In the genomic region with DNA sequence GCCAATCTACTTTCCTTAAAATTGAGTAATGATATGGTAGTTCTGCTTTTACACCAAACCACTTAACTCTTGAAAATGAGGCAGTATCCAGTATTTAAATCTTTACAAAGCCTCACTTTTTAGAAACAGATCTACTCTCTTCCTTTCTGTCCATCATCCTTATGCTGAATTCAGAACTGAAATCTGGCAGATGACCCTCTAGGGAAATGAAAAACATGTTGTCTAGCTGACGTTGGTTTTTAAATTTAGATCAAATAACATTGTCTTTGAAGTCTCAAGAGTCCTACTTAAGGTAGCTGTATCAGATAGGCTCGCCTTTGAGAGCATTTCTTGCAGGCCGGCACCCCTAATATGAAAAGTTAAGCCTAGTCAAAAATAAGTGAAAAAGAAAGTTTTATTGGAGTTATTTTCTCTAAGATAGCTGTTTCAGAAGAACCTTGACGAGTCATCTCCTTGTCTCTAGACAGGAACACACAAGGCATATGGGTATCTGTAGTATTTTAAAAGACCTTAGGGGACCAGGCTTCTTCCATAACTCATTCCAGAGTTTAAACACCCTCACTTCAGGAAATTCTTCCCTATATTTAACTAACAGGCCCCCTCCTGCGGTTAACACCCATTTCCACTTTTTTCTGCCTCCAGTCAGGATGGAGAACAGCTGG, we compare ENCODE assay signal across 14 cellular contexts.
DNase-seq lines count a peak whose midpoint lies in the region; ATAC-seq and TF ChIP-seq lines count a peak whose summit lies in the region.
"Had no signal": no experiment of that assay in that cellular context is flagged by ENCODE, and none has a peak within 500 bp of the region (broad histone marks: within the 10 kb centered on the region; RNA-seq: fewer than 3 reads in every experiment).

No MANE protein-coding gene starts in this region.

- H3K27ac ChIP-seq in OCI-LY3 (ENCODE audit: low read length), result peak overlapping the region; percentile 22; the same call in 1 of the 2 replicates
- H3K27ac ChIP-seq in parathyroid adenoma, result peak overlapping the region; percentile 15
- H3K27ac ChIP-seq: brain microvascular endothelial cell had no signal

- no peaks in the 10 kb centered on the region for H3K9me3 ChIP-seq in OCI-LY3 (ENCODE audit: insufficient read depth, low read length)
- no peaks in the 10 kb centered on the region for H3K9me3 ChIP-seq in parathyroid adenoma (ENCODE audit: control insufficient read depth, low read length)

- ATAC-seq in HG02610 (IDR thresholded peaks at IDR 0.05; ENCODE audit: unreplicated experiment) (peak; percentile 53), HG03571 (IDR thresholded peaks at IDR 0.05; ENCODE audit: unreplicated experiment) (no peak), HG02885 (IDR thresholded peaks at IDR 0.05; ENCODE audit: poor library complexity, unreplicated experiment) (no peak)

- peaks cover 16% of the 10 kb centered on the region for H3K36me3 ChIP-seq in OCI-LY3 (replicated peaks; ENCODE audit: low read depth, low read length)
- no peaks in the 10 kb centered on the region for H3K36me3 ChIP-seq in parathyroid adenoma (ENCODE audit: control insufficient read depth, insufficient read depth, low read length)
- H3K36me3 ChIP-seq: brain microvascular endothelial cell had no signal

- H3K4me1 ChIP-seq in OCI-LY3 (ENCODE audit: low read length), result peaks cover 12% of the 10 kb centered on the region
- peaks cover 25% of the 10 kb centered on the region for H3K4me1 ChIP-seq in parathyroid adenoma

- H4K20me1 ChIP-seq in OCI-LY3 (ENCODE audit: insufficient read depth, low read length), result peaks cover 21% of the 10 kb centered on the region; the same call in 1 of the 2 replicates

- H3K4me2 ChIP-seq in OCI-LY3 (ENCODE audit: low read length) (peak overlapping the region; percentile 9; the same call in 1 of the 2 replicates), parathyroid adenoma (ENCODE audit: low read length) (no peak overlapping the region)

- H2AFZ ChIP-seq in OCI-LY3 (ENCODE audit: low read depth, low read length) (no peak overlapping the region), parathyroid adenoma (no peak overlapping the region)

- no peaks in the 10 kb centered on the region for H3K79me2 ChIP-seq in OCI-LY3 (ENCODE audit: low read length)
- H3K79me2 ChIP-seq in parathyroid adenoma, result no peaks in the 10 kb centered on the region

- H3K27me3 ChIP-seq in OCI-LY3 (ENCODE audit: low read depth, low read length), result no peaks in the 10 kb centered on the region
- no peaks in the 10 kb centered on the region for H3K27me3 ChIP-seq in parathyroid adenoma (ENCODE audit: control insufficient read depth, insufficient read depth, low read length)
- H3K27me3 ChIP-seq: brain microvascular endothelial cell had no signal

- DNase-seq in NCI-H2171 treated with DMSO at 0.1 percent for 48 hours (lab: John Stamatoyannopoulos, UW), result peak; percentile 27
- DNase-seq in NCI-H2171 (lab: John Stamatoyannopoulos, UW), result no peak
- no peak for DNase-seq in RKO (ENCODE audit: low spot score)
- DNase-seq: 8988T; activated naive CD4-positive, alpha-beta T cell treated with Interleukin-2 at 50 U/mL for 16 hours; brain microvascular endothelial cell; foreskin melanocyte; NCI-H1105; stimulated activated naive CD4-positive, alpha-beta T cell had no signal

- no peak overlapping the region for H3K9ac ChIP-seq in OCI-LY3 (ENCODE audit: low read length)
- H3K9ac ChIP-seq in parathyroid adenoma, result no peak overlapping the region

- no peak for TF ChIP-seq CTCF in OCI-LY3 (IDR thresholded peaks at IDR 0.05; ENCODE audit: low read depth, low read length)
- TF ChIP-seq CTCF in parathyroid adenoma (IDR thresholded peaks at IDR 0.05), result no peak

- H3K4me3 ChIP-seq in OCI-LY3 (ENCODE audit: low read length), result no peak overlapping the region
- no peak overlapping the region for H3K4me3 ChIP-seq in parathyroid adenoma (ENCODE audit: low read depth, low read length)
